Comparison of ENCODE assay signal across 29 cellular contexts in the genomic region with DNA sequence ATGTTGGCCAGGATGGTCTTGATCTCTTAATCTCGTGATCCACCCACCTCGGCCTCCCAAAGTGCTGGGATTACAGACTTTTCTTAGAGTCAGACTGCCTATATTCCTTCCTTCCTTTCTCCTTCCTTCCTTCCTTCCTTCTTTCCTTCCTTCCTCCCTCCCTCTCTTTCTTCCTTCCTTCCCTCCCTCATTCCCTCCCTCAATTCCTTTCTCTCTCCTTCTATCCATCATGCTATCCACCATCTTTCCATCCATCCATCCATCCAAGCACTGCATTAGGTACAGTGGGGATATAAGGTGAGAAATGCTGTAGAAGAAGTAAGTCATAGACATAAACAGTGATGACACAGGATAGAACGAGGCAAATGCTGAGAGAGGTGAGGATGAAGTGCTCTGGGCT. TPM values are rescaled to one million over a fixed set of nuclear protein-coding genes. Genes with fewer than 3 reads are reported as not detected.
"Had no signal": no experiment of that assay in that cellular context is flagged by ENCODE, and none has a peak within 500 bp of the region (broad histone marks: within the 10 kb centered on the region; RNA-seq: fewer than 3 reads in every experiment).

No MANE protein-coding gene starts in this region.

- H3K9me3 ChIP-seq: left lung, mucosa of descending colon, right lobe of liver, thyroid gland, upper lobe of right lung had no signal

- H3K27me3 ChIP-seq: left lung, right lobe of liver, thyroid gland, upper lobe of right lung had no signal

- H3K9me3 Mint-ChIP-seq: brain; effector memory CD8-positive, alpha-beta T cell; natural killer cell treated with Interleukin-12 subunit alpha and Interleukin-12 subunit beta and Interleukin-15 and Interleukin-18, amount 100 ng/mL, for 72 hours; stimulated activated naive CD8-positive, alpha-beta T cell treated with anti-CD3 and anti-CD28 coated beads, Interleukin-15, Interleukin-2, amounts not matched to agents 100 ng/mL and 50 ng/mL, for 24 hours had no signal

- H3K4me3 Mint-ChIP-seq: activated naive CD8-positive, alpha-beta T cell; brain; effector memory CD8-positive, alpha-beta T cell; natural killer cell treated with Interleukin-12 subunit alpha and Interleukin-12 subunit beta and Interleukin-15 and Interleukin-18, amount 100 ng/mL, for 72 hours; stimulated activated naive CD8-positive, alpha-beta T cell treated with anti-CD3 and anti-CD28 coated beads, Interleukin-15, Interleukin-2, amounts not matched to agents 100 ng/mL and 50 ng/mL, for 24 hours had no signal

- H3K4me3 ChIP-seq: coronary artery, dorsolateral prefrontal cortex, left lung, lung, mucosa of descending colon, right lobe of liver, thyroid gland, upper lobe of right lung had no signal

- H3K27ac ChIP-seq: coronary artery, dorsolateral prefrontal cortex, left lung, right lobe of liver, thyroid gland, upper lobe of right lung, VCaP had no signal

- H3K36me3 Mint-ChIP-seq: activated naive CD8-positive, alpha-beta T cell; brain; natural killer cell treated with Interleukin-12 subunit alpha and Interleukin-12 subunit beta and Interleukin-15 and Interleukin-18, amount 100 ng/mL, for 72 hours had no signal

- ATAC-seq: effector memory CD8-positive, alpha-beta T cell; mucosa of descending colon; natural killer cell treated with Interleukin-12 subunit alpha and Interleukin-12 subunit beta and Interleukin-15 and Interleukin-18, amount 100 ng/mL, for 72 hours; upper lobe of right lung had no signal

- H3K27ac Mint-ChIP-seq: activated naive CD8-positive, alpha-beta T cell; brain; effector memory CD8-positive, alpha-beta T cell; natural killer cell treated with Interleukin-12 subunit alpha and Interleukin-12 subunit beta and Interleukin-15 and Interleukin-18, amount 100 ng/mL, for 72 hours; stimulated activated naive CD8-positive, alpha-beta T cell treated with anti-CD3 and anti-CD28 coated beads, Interleukin-15, Interleukin-2, amounts not matched to agents 100 ng/mL and 50 ng/mL, for 24 hours had no signal

- H3K36me3 ChIP-seq: left lung, right lobe of liver, thyroid gland, upper lobe of right lung had no signal

- H3K4me1 ChIP-seq: left lung, right lobe of liver, thyroid gland, upper lobe of right lung had no signal

- FAIRE-seq: endothelial cell of umbilical vein, TTC549 had no signal

- DNase-seq: activated CD4-positive, alpha-beta T cell treated with anti-CD3 and anti-CD28 coated beads for 48 hours; activated CD4-positive, alpha-beta T cell treated with anti-CD3 and anti-CD28 coated beads, Interleukin-2, amount 50 U/mL, for 48 hours; activated CD8-positive, alpha-beta memory T cell treated with anti-CD3 and anti-CD28 coated beads for 24 hours; activated effector memory CD4-positive, alpha-beta T cell treated with Interleukin-2 at 50 U/mL for 16 hours; activated naive CD4-positive, alpha-beta T cell treated with Interleukin-2 at 50 U/mL for 16 hours; aorta; dorsolateral prefrontal cortex; effector memory CD8-positive, alpha-beta T cell; foreskin melanocyte; left lung; mucosa of descending colon; posterior cingulate gyrus; right lobe of liver; stimulated activated CD4-positive, alpha-beta T cell treated with anti-CD3 and anti-CD28 coated beads, Interleukin-12 subunit alpha, Interleukin-12 subunit beta, amount 100 ng/mL, for 4 hours; stimulated activated CD4-positive, alpha-beta T cell treated with anti-CD3 and anti-CD28 coated beads, Interleukin-4, amount 100 ng/mL, for 1 hour; substantia nigra; T-helper 1 cell; T-helper 9 cell; thyroid gland; upper lobe of right lung had no signal

RNA-seq across cellular contexts. Expression of a gene that starts 13.2 kb away (rescaled TPM):
- total RNA-seq: natural killer cell treated with Interleukin-12 subunit alpha and Interleukin-12 subunit beta and Interleukin-15 and Interleukin-18, amount 100 ng/mL, for 72 hours had no signal
